Comparison of ENCODE assay signal across 21 cellular contexts in genomic region chr9:99365233-99365980, GRCh38.
DNase-seq lines count a peak whose midpoint lies in the region; ATAC-seq and TF ChIP-seq lines count a peak whose summit lies in the region.
"Had no signal": no experiment of that assay in that cellular context is flagged by ENCODE, and none has a peak within 500 bp of the region (broad histone marks: within the 10 kb centered on the region; RNA-seq: fewer than 3 reads in every experiment).

No MANE protein-coding gene starts in this region.

- H3K4ac ChIP-seq in mesenchymal stem cell (ENCODE audit: low read depth in 1 of 2, low read length in 2 of 2) = no peak overlapping the region

- peaks cover 15% of the 10 kb centered on the region for H3K27me3 Mint-ChIP-seq in HFFc6 (ENCODE audit: insufficient read depth)

- H3K27ac Mint-ChIP-seq in HFFc6 = peak overlapping the region; percentile 55
- H3K27ac Mint-ChIP-seq: activated CD8-positive, alpha-beta T cell treated with anti-CD3 and anti-CD28 coated beads for 36 hours; CD4-positive, alpha-beta memory T cell; GM23338; memory B cell had no signal

- H2AFZ ChIP-seq in mesenchymal stem cell (ENCODE audit: low read depth, low read length) = peak overlapping the region; percentile 30
- H2AFZ ChIP-seq: GM23338 had no signal

- H3K27ac ChIP-seq in mesenchymal stem cell (ENCODE audit: low read length, poor library complexity, severe bottlenecking) (no peak overlapping the region), lower lobe of right lung (no peak overlapping the region)
- H3K27ac ChIP-seq: A549, ascending aorta, gastroesophageal sphincter, right lobe of liver, tibial artery had no signal

- no peak overlapping the region for H3K18ac ChIP-seq in mesenchymal stem cell (ENCODE audit: low read depth in 1 of 2, low read length in 2 of 2)

- H3K9me3 ChIP-seq in mesenchymal stem cell (ENCODE audit: control insufficient read depth, low read length) = no peaks in the 10 kb centered on the region
- no peaks in the 10 kb centered on the region for H3K9me3 ChIP-seq in lower lobe of right lung
- H3K9me3 ChIP-seq: A549, ascending aorta, gastroesophageal sphincter, right lobe of liver, tibial artery had no signal

- no peaks in the 10 kb centered on the region for H3K9me3 Mint-ChIP-seq in HFFc6
- H3K9me3 Mint-ChIP-seq: activated CD8-positive, alpha-beta T cell treated with anti-CD3 and anti-CD28 coated beads for 36 hours; CD4-positive, alpha-beta memory T cell; GM23338; memory B cell had no signal

- no peak overlapping the region for H3K23ac ChIP-seq in mesenchymal stem cell (ENCODE audit: low read length in 2 of 2)

- no peak overlapping the region for H3K4me2 ChIP-seq in mesenchymal stem cell (ENCODE audit: low read length, poor library complexity, severe bottlenecking)
- H3K4me2 ChIP-seq: A549, GM23338 had no signal

- in situ Hi-C loops in astrocyte of the spinal cord (cut with HindIII; ENCODE audit: low sequenced_read_pairs) = no loop called here

- H3K27me3 ChIP-seq in mesenchymal stem cell (ENCODE audit: control insufficient read depth in 1 of 2, insufficient read depth in 1 of 2, low read length in 2 of 2) (peaks cover 9 to 27% of the 10 kb centered on the region in 2 experiments), lower lobe of right lung (ENCODE audit: low read depth) (peaks cover 8% of the 10 kb centered on the region)
- H3K27me3 ChIP-seq: ascending aorta, gastroesophageal sphincter, right lobe of liver had no signal

- H3K79me1 ChIP-seq in mesenchymal stem cell (replicated peaks; ENCODE audit: low read length, poor library complexity, severe bottlenecking) = no peaks in the 10 kb centered on the region

- 64% methylated on average over 7 of the region's 7 CpGs for WGBS in mesenchymal stem cell

- H3K36me3 ChIP-seq in mesenchymal stem cell (ENCODE audit: control insufficient read depth in 1 of 2, insufficient read depth in 2 of 2, low read depth in 1 of 2, low read length in 2 of 2) (no peaks in the 10 kb centered on the region), lower lobe of right lung (no peaks in the 10 kb centered on the region)
- H3K36me3 ChIP-seq: ascending aorta, gastroesophageal sphincter, right lobe of liver, tibial artery had no signal

- ATAC-seq in sciatic nerve (no peak), lower lobe of right lung (no peak), GM21576 (IDR thresholded peaks at IDR 0.05; ENCODE audit: unreplicated experiment) (no peak)
- ATAC-seq: A549; activated CD8-positive, alpha-beta T cell treated with anti-CD3 and anti-CD28 coated beads for 36 hours; gastroesophageal sphincter; GM23338; right lobe of liver had no signal

- TF ChIP-seq CTCF in HFFc6 (IDR thresholded peaks at IDR 0.05) (no peak), astrocyte of the spinal cord (IDR thresholded peaks at IDR 0.05; ENCODE audit: low read depth, low read length) (no peak), lower lobe of right lung (IDR thresholded peaks at IDR 0.05) (no peak)

- no peak overlapping the region for H3K9ac ChIP-seq in mesenchymal stem cell (ENCODE audit: low read length)

- H3K36me3 Mint-ChIP-seq in HFFc6 (ENCODE audit: low read depth) = no peaks in the 10 kb centered on the region
- H3K36me3 Mint-ChIP-seq: CD4-positive, alpha-beta memory T cell; memory B cell had no signal

- H2BK5ac ChIP-seq in mesenchymal stem cell (ENCODE audit: low read depth, low read length, poor library complexity, severe bottlenecking) = no peak overlapping the region

- peak; percentile 30 for DNase-seq in A172 (ENCODE audit: low spot score)
- DNase-seq in HFFc6 = peak; percentile 73
- DNase-seq in astrocyte of the spinal cord (ENCODE audit: low read depth, low spot score) = peak; percentile 14
- no peak for DNase-seq in mesenchymal stem cell
- no peak for DNase-seq in sciatic nerve (ENCODE audit: low spot score)
- no peak for DNase-seq in NCI-H748 (lab: John Stamatoyannopoulos, UW; ENCODE audit: unreplicated experiment)
- DNase-seq in lower lobe of right lung = no peak
- DNase-seq: activated CD8-positive, alpha-beta T cell treated with anti-CD3 and anti-CD28 coated beads for 36 hours; CD4-positive, alpha-beta memory T cell; DMS79 treated with DMSO at 0.1 percent for 48 hours; effector memory CD4-positive, alpha-beta T cell; right lobe of liver; stimulated activated CD4-positive, alpha-beta T cell treated with anti-CD3 and anti-CD28 coated beads, Interleukin-4, amount 100 ng/mL, for 1 hour; stimulated activated CD8-positive, alpha-beta memory T cell treated with anti-CD3 and anti-CD28 coated beads, Interleukin-4, amount 100 ng/mL, for 48 hours; tibial artery had no signal

- intact Hi-C loops in sciatic nerve (cut with DNase I) (no loop called here), lower lobe of right lung (cut with DNase I) (no loop called here)

- H2AK5ac ChIP-seq in mesenchymal stem cell (ENCODE audit: low read length, severe bottlenecking) = no peak overlapping the region

- H3K4me1 Mint-ChIP-seq in HFFc6 (ENCODE audit: low read depth) = peaks cover 55% of the 10 kb centered on the region

- H4K8ac ChIP-seq in mesenchymal stem cell (ENCODE audit: low read length) = no peak overlapping the region

- H3K4me3 ChIP-seq in astrocyte of the spinal cord (ENCODE audit: low read depth, low read length) = no peak overlapping the region
- H3K4me3 ChIP-seq in mesenchymal stem cell (ENCODE audit: insufficient read depth in 1 of 2, low read depth in 1 of 2, low read length in 2 of 2) = no peak overlapping the region
- H3K4me3 ChIP-seq in lower lobe of right lung = no peak overlapping the region
- H3K4me3 ChIP-seq: A549, ascending aorta, gastroesophageal sphincter, GM23338, right lobe of liver, tibial artery had no signal

- H3K4me1 ChIP-seq in mesenchymal stem cell (ENCODE audit: control insufficient read depth, insufficient read depth, low read depth, low read length) (peaks cover 2% of the 10 kb centered on the region), lower lobe of right lung (peaks cover 8% of the 10 kb centered on the region)
- H3K4me1 ChIP-seq: A549 had no signal

- H3K14ac ChIP-seq in mesenchymal stem cell (ENCODE audit: low read length in 2 of 2) = peak overlapping the region in 1 of 2 experiments; percentile 11

- peak overlapping the region; percentile 2; the same call in 1 of the 2 replicates for H3K4me3 Mint-ChIP-seq in HFFc6
- H3K4me3 Mint-ChIP-seq: activated CD8-positive, alpha-beta T cell treated with anti-CD3 and anti-CD28 coated beads for 36 hours; CD4-positive, alpha-beta memory T cell; GM23338; memory B cell had no signal

- H2BK12ac ChIP-seq in mesenchymal stem cell (ENCODE audit: low read length in 2 of 2) = no peak overlapping the region

- H4K91ac ChIP-seq in mesenchymal stem cell (ENCODE audit: low read length) = no peak overlapping the region

- no peak overlapping the region for H2BK120ac ChIP-seq in mesenchymal stem cell (ENCODE audit: low read depth, low read length)

- H2BK15ac ChIP-seq in mesenchymal stem cell (ENCODE audit: low read depth, poor library complexity, severe bottlenecking) = no peak overlapping the region

Comparison
In these comparisons a context has a peak if more than half of its experiments do, and no peak if none do; other contexts are left out.
1. DNase-seq: peak in A172 (single experiment), HFFc6 (single experiment) and astrocyte of the spinal cord (single experiment); none in mesenchymal stem cell (single experiment), sciatic nerve (single experiment), NCI-H748 (single experiment) and lower lobe of right lung (single experiment).